In the genomic region with DNA sequence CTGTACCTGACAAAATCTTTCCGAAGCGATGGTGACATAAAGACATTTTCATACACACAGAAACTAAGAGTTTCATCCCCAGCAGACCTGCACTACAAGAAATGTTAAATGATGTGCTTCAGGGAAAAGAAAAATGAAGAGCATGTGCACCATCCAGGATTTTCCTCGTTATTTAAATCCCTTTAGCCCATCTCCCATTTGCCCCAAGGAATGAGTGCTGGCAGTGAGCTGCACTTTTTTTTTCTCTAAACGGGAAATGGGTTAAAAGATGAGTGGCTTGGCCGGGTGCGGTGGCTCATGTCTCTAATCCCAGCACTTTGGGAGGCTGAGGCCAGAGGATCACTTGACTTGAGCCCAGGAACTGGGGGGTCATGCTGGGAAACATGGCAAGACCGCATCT, we compare ENCODE assay signal across 1 cellular context.
TF ChIP-seq lines count a peak whose summit lies in the region.

No MANE protein-coding gene starts in this region.

TF ChIP-seq in WTC11, 78 proteins besides CTCF, POLR2A, EP300 and RAD21 (continued from another document):
- TF ChIP-seq, protein P1, sequence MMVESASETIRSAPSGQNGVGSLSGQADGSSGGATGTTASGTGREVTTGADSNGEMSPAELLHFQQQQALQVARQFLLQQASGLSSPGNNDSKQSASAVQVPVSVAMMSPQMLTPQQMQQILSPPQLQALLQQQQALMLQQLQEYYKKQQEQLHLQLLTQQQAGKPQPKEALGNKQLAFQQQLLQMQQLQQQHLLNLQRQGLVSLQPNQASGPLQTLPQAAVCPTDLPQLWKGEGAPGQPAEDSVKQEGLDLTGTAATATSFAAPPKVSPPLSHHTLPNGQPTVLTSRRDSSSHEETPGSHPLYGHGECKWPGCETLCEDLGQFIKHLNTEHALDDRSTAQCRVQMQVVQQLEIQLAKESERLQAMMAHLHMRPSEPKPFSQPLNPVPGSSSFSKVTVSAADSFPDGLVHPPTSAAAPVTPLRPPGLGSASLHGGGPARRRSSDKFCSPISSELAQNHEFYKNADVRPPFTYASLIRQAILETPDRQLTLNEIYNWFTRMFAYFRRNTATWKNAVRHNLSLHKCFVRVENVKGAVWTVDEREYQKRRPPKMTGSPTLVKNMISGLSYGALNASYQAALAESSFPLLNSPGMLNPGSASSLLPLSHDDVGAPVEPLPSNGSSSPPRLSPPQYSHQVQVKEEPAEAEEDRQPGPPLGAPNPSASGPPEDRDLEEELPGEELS (CRISPR knock-in tag; IDR thresholded peaks at IDR 0.05): no peak
- TF ChIP-seq ESRRA (CRISPR knock-in tag; IDR thresholded peaks at IDR 0.05; ENCODE audit: borderline replicate concordance): no peak
- no peak for TF ChIP-seq SP1 (CRISPR knock-in tag; conservative IDR thresholded peaks at IDR 0.05)
- TF ChIP-seq, protein P2, sequence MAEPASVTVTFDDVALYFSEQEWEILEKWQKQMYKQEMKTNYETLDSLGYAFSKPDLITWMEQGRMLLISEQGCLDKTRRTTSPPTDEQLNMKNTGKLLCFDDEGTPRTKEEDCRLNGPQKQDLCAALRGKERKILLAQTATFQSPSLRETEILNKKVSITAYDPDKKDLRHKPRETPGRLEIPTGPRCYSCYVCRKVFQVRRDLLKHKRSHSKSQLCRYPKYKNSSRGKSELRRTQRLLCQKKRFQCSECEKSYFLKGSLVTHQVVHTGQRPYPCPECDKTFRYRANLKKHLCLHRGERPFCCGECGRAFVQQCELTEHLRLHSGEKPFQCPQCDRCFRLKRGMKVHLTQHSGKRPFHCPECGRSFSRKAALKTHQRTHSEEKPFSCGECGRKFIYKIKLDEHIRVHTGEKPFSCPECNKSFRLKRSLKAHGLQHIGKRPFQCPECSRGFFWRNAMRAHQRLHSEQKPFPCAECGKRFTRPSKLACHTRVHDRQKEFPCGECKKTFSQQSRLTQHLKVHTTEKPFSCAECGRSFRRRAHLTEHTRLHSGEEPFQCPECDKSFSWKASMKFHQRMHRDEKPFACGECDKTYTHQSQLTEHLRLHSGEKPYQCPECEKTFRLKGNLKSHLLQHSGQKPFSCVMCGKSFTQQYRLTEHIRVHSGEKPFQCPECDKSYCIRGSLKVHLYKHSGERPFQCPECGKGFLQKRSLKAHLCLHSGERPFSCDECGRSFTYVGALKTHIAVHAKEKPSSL (CRISPR knock-in tag; conservative IDR thresholded peaks at IDR 0.05): no peak
- TF ChIP-seq GABPB1 (CRISPR knock-in tag; IDR thresholded peaks at IDR 0.05): no peak
- TF ChIP-seq ZNF396 (CRISPR knock-in tag; IDR thresholded peaks at IDR 0.05; ENCODE audit: borderline replicate concordance): no peak
- TF ChIP-seq NFYB (CRISPR knock-in tag; conservative IDR thresholded peaks at IDR 0.05; ENCODE audit: low read depth): no peak
- TF ChIP-seq, protein P3, sequence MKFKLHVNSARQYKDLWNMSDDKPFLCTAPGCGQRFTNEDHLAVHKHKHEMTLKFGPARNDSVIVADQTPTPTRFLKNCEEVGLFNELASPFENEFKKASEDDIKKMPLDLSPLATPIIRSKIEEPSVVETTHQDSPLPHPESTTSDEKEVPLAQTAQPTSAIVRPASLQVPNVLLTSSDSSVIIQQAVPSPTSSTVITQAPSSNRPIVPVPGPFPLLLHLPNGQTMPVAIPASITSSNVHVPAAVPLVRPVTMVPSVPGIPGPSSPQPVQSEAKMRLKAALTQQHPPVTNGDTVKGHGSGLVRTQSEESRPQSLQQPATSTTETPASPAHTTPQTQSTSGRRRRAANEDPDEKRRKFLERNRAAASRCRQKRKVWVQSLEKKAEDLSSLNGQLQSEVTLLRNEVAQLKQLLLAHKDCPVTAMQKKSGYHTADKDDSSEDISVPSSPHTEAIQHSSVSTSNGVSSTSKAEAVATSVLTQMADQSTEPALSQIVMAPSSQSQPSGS (CRISPR knock-in tag; IDR thresholded peaks at IDR 0.05; ENCODE audit: borderline replicate concordance, low read depth): no peak
- TF ChIP-seq, protein P4, sequence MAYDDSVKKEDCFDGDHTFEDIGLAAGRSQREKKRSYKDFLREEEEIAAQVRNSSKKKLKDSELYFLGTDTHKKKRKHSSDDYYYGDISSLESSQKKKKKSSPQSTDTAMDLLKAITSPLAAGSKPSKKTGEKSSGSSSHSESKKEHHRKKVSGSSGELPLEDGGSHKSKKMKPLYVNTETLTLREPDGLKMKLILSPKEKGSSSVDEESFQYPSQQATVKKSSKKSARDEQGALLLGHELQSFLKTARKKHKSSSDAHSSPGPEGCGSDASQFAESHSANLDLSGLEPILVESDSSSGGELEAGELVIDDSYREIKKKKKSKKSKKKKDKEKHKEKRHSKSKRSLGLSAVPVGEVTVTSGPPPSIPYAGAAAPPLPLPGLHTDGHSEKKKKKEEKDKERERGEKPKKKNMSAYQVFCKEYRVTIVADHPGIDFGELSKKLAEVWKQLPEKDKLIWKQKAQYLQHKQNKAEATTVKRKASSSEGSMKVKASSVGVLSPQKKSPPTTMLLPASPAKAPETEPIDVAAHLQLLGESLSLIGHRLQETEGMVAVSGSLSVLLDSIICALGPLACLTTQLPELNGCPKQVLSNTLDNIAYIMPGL (CRISPR knock-in tag; IDR thresholded peaks at IDR 0.05): no peak
- TF ChIP-seq HMGA2 (CRISPR knock-in tag; IDR thresholded peaks at IDR 0.05): no peak
- TF ChIP-seq CREM (CRISPR knock-in tag; IDR thresholded peaks at IDR 0.05): no peak
TF ChIP-seq in WTC11: peak in this region for 0.
